7 cellular contexts compared by ENCODE assay signal in genomic region chr4:176791591-176792347, GRCh38. TPM values are rescaled to one million over a fixed set of nuclear protein-coding genes. Genes with fewer than 3 reads are reported as not detected.
DNase-seq lines count a peak whose midpoint lies in the region; ATAC-seq and TF ChIP-seq lines count a peak whose summit lies in the region.

No MANE protein-coding gene starts in this region.

- H3K36me3 ChIP-seq in body of pancreas (replicated peaks in 1 of 2; ENCODE audit: insufficient read depth in 1 of 2, low read depth in 2 of 2): no peaks in the 10 kb centered on the region
- no peaks in the 10 kb centered on the region for H3K36me3 ChIP-seq in subcutaneous abdominal adipose tissue (ENCODE audit: control insufficient read depth in 5 of 5, insufficient read depth in 5 of 5, low read length in 5 of 5)

- TF ChIP-seq CTCF in body of pancreas (IDR thresholded peaks at IDR 0.05): no peak

- TF ChIP-seq POLR2A in body of pancreas (IDR thresholded peaks at IDR 0.05): no peak

- H3K9me3 ChIP-seq in body of pancreas: no peaks in the 10 kb centered on the region
- no peaks in the 10 kb centered on the region for H3K9me3 ChIP-seq in subcutaneous abdominal adipose tissue (ENCODE audit: control insufficient read depth in 5 of 5, low read length in 5 of 5)

- peaks cover 13% of the 10 kb centered on the region for H3K4me1 ChIP-seq in body of pancreas
- H3K4me1 ChIP-seq in subcutaneous abdominal adipose tissue (ENCODE audit: control insufficient read depth in 5 of 5, insufficient read depth in 5 of 5, low read length in 5 of 5): peaks cover 0 to 26% (median 21%) of the 10 kb centered on the region in 5 donors

- peak overlapping the region in 2 of 4 donors; percentile 13 to 14 for H3K27ac ChIP-seq in body of pancreas
- H3K27ac ChIP-seq in subcutaneous abdominal adipose tissue (ENCODE audit: low read depth, low read length): peak overlapping the region; percentile 54

- WGBS in body of pancreas, 2 donors: 2 to 10% methylated on average over 17 to 46 of the region's 47 CpGs

- H3K27me3 ChIP-seq in body of pancreas: peaks cover 0 to 4% of the 10 kb centered on the region in 2 donors
- H3K27me3 ChIP-seq in subcutaneous abdominal adipose tissue (ENCODE audit: control insufficient read depth in 5 of 5, insufficient read depth in 4 of 5, low read length in 5 of 5): no peaks in the 10 kb centered on the region

- peak overlapping the region in 4 of 5 donors; percentile 29 to 81 (median 74) for H3K9ac ChIP-seq in subcutaneous abdominal adipose tissue (ENCODE audit: low read length in 5 of 5)

- peak; percentile 34 for ATAC-seq in GM18907 (IDR thresholded peaks at IDR 0.05; ENCODE audit: unreplicated experiment)
- ATAC-seq in HG02970 (IDR thresholded peaks at IDR 0.05; ENCODE audit: low FRiP score, unreplicated experiment): peak; percentile 27
- peak; percentile 53 for ATAC-seq in body of pancreas

- intact Hi-C loops in body of pancreas (cut with DNase I): no loop called here

- H3K4me3 ChIP-seq in body of pancreas (peak overlapping the region; percentile 13 to 30), subcutaneous abdominal adipose tissue (ENCODE audit: low read depth in 1 of 5, low read length in 5 of 5) (peak overlapping the region; percentile 72 to 85 (median 76))

- DNase-seq in body of pancreas (peak in 3 of 4 donors; percentile 12 to 16 (median 14)), kidney glomerular epithelial cell (lab: John Stamatoyannopoulos, UW) (peak; percentile 47), superior temporal gyrus (ENCODE audit: extremely low spot score) (no peak), NCI-H345 treated with DMSO at 0.1 percent for 48 hours (lab: John Stamatoyannopoulos, UW; ENCODE audit: unreplicated experiment) (no peak)

RNA-seq across cellular contexts. Expression of gene VEGFC, which starts 1.0 kb away (rescaled TPM):
- 1 to 10 TPM; 1.3 to 3.6 TPM for total RNA-seq in body of pancreas

Comparison
In these comparisons a context has a peak if more than half of its experiments do, and no peak if none do; other contexts are left out.
1. DNase-seq: peak in body of pancreas (3 of 4) and kidney glomerular epithelial cell (single experiment); none in superior temporal gyrus (single experiment) and NCI-H345 treated with DMSO at 0.1 percent for 48 hours (single experiment).
2. Peak in every context shown above with its lines, with median percentiles within 50 percentile points of each other: ATAC-seq.